ENCODE assay signal across 20 cellular contexts in genomic region chr9:135714242-135715055, GRCh38. TPM values are rescaled to one million over a fixed set of nuclear protein-coding genes. Genes with fewer than 3 reads are reported as not detected.
DNase-seq lines count a peak whose midpoint lies in the region; ATAC-seq and TF ChIP-seq lines count a peak whose summit lies in the region.
"Had no signal": no experiment of that assay in that cellular context is flagged by ENCODE, and none has a peak within 500 bp of the region (broad histone marks: within the 10 kb centered on the region; RNA-seq: fewer than 3 reads in every experiment).

No MANE protein-coding gene starts in this region.

- no peak overlapping the region for H3K27ac ChIP-seq in neuronal stem cell (replicated peaks; ENCODE audit: low read length)
- H3K27ac ChIP-seq in CD8-positive, alpha-beta T cell (ENCODE audit: low read depth, low read length), result no peak overlapping the region
- H3K27ac ChIP-seq: breast epithelium had no signal

- H3K4me3 Mint-ChIP-seq in glutamatergic neuron (ENCODE audit: unreplicated experiment), result peak overlapping the region; percentile 80
- no peak overlapping the region for H3K4me3 Mint-ChIP-seq in CD8-positive, alpha-beta T cell
- H3K4me3 Mint-ChIP-seq: activated naive CD4-positive, alpha-beta T cell treated with anti-CD3 and anti-CD28 coated beads for 36 hours; CD4-positive, alpha-beta T cell; T-helper 1 cell treated with Interleukin-12 subunit alpha and Interleukin-12 subunit beta and Interleukin-4 antibody, amounts not matched to agents 30 μg/mL and 1 μg/mL, for 36 hours had no signal

- ATAC-seq in GM21786 (IDR thresholded peaks at IDR 0.05; ENCODE audit: unreplicated experiment) (no peak), GM21576 (IDR thresholded peaks at IDR 0.05; ENCODE audit: unreplicated experiment) (no peak)
- ATAC-seq in CD8-positive, alpha-beta T cell, result no peak

- no peak overlapping the region for H2AK5ac ChIP-seq in neuronal stem cell (ENCODE audit: low read depth, low read length)

- H3K18ac ChIP-seq in neuronal stem cell (ENCODE audit: low read length), result no peak overlapping the region

- TF ChIP-seq RAD21 in Ishikawa (IDR thresholded peaks at IDR 0.05; ENCODE audit: low read depth), result no peak

- no peak for TF ChIP-seq CTCF in glutamatergic neuron (IDR thresholded peaks at IDR 0.05; ENCODE audit: partially characterized antibody, unreplicated experiment)
- no peak for TF ChIP-seq CTCF in CD8-positive, alpha-beta T cell (IDR thresholded peaks at IDR 0.05)

- WGBS in neuronal stem cell (ENCODE audit: extremely low coverage in 2 of 2, insufficient read length in 2 of 2, insufficient replicate concordance in 1 of 2), 2 donors, result no CpG with 5 or more reads among the region's 103 CpGs

- intact Hi-C loops in CD8-positive, alpha-beta T cell (cut with DNase I, micrococcal nuclease), result no loop called here

- H3K27me3 Mint-ChIP-seq in glutamatergic neuron (ENCODE audit: unreplicated experiment), result peaks cover 5% of the 10 kb centered on the region
- H3K27me3 Mint-ChIP-seq in CD8-positive, alpha-beta T cell (ENCODE audit: low read depth), result peaks cover 32% of the 10 kb centered on the region

- H2BK15ac ChIP-seq in neuronal stem cell (ENCODE audit: low read length), result no peak overlapping the region

- CTCF ChIA-PET in CD8-positive, alpha-beta T cell (lab: Charles Lee), result no interaction called here

- H4K8ac ChIP-seq in neuronal stem cell (ENCODE audit: low read depth, low read length), result no peak overlapping the region

- no peak overlapping the region for H3K27ac Mint-ChIP-seq in glutamatergic neuron (ENCODE audit: unreplicated experiment)
- H3K27ac Mint-ChIP-seq in CD8-positive, alpha-beta T cell, result no peak overlapping the region
- H3K27ac Mint-ChIP-seq: activated naive CD4-positive, alpha-beta T cell treated with anti-CD3 and anti-CD28 coated beads for 36 hours; CD4-positive, alpha-beta T cell; T-helper 1 cell treated with Interleukin-12 subunit alpha and Interleukin-12 subunit beta and Interleukin-4 antibody, amounts not matched to agents 30 μg/mL and 1 μg/mL, for 36 hours had no signal

- no peaks in the 10 kb centered on the region for H3K9me3 ChIP-seq in neuronal stem cell (replicated peaks in 1 of 2; ENCODE audit: control insufficient read depth in 2 of 2, insufficient read depth in 1 of 2, low read depth in 1 of 2, low read length in 2 of 2)
- H3K9me3 ChIP-seq in CD8-positive, alpha-beta T cell (ENCODE audit: low read length), result no peaks in the 10 kb centered on the region
- H3K9me3 ChIP-seq: breast epithelium had no signal

- no peak overlapping the region for H3K23ac ChIP-seq in neuronal stem cell (ENCODE audit: low read depth, low read length, poor library complexity)

- H2BK120ac ChIP-seq in neuronal stem cell (ENCODE audit: low read depth, low read length), result no peak overlapping the region

- no peak overlapping the region for H3K14ac ChIP-seq in neuronal stem cell (ENCODE audit: low read length)

- peak; percentile 14 for DNase-seq in DMS79 treated with DMSO at 0.1 percent for 48 hours (lab: John Stamatoyannopoulos, UW)
- DNase-seq in DMS79 (lab: John Stamatoyannopoulos, UW), result no peak
- no peak for DNase-seq in glutamatergic neuron
- DNase-seq in neuronal stem cell (ENCODE audit: low spot score), result peak; percentile 65
- DNase-seq in CD8-positive, alpha-beta T cell, result no peak
- DNase-seq: activated CD4-positive, CD25-positive, alpha-beta regulatory T cell treated with anti-CD3 and anti-CD28 coated beads, Interleukin-2, amount 50 U/mL, for 72 hours; activated naive CD4-positive, alpha-beta T cell treated with anti-CD3 and anti-CD28 coated beads for 36 hours; CD4-positive, alpha-beta T cell; foreskin fibroblast; NK-92 treated with Interleukin-12 subunit alpha and Interleukin-12 subunit beta, amount 100 ng/mL, for 24 hours had no signal

- no peaks in the 10 kb centered on the region for H3K36me3 ChIP-seq in neuronal stem cell (replicated peaks in 1 of 2; ENCODE audit: control insufficient read depth in 2 of 2, insufficient read depth in 2 of 2, low read length in 2 of 2)
- H3K36me3 ChIP-seq in CD8-positive, alpha-beta T cell (ENCODE audit: insufficient read depth, low read length), result no peaks in the 10 kb centered on the region
- H3K36me3 ChIP-seq: breast epithelium had no signal

- H3K36me3 Mint-ChIP-seq in glutamatergic neuron (ENCODE audit: unreplicated experiment), result no peaks in the 10 kb centered on the region
- H3K36me3 Mint-ChIP-seq in CD8-positive, alpha-beta T cell, result no peaks in the 10 kb centered on the region

- peak overlapping the region in 1 of 2 donors; percentile 69 for H3K4me3 ChIP-seq in neuronal stem cell (ENCODE audit: low read length in 2 of 2)
- H3K4me3 ChIP-seq in CD8-positive, alpha-beta T cell (ENCODE audit: low read depth, low read length), result no peak overlapping the region

- peaks cover 1% of the 10 kb centered on the region for H3K79me1 ChIP-seq in neuronal stem cell (ENCODE audit: low read depth, low read length)

- no peak overlapping the region for H2AFZ ChIP-seq in neuronal stem cell (ENCODE audit: low read length)

- peaks cover 3 to 94% (median 34%) of the 10 kb centered on the region in 3 experiments for H3K27me3 ChIP-seq in neuronal stem cell (ENCODE audit: control insufficient read depth in 3 of 3, insufficient read depth in 3 of 3, low read depth in 1 of 3, low read length in 3 of 3)
- no peaks in the 10 kb centered on the region for H3K27me3 ChIP-seq in CD8-positive, alpha-beta T cell (ENCODE audit: insufficient read depth, low read length)

- TF ChIP-seq EP300 in Ishikawa (IDR thresholded peaks at IDR 0.05; ENCODE audit: borderline replicate concordance), result no peak

- POLR2A ChIA-PET in CD8-positive, alpha-beta T cell (lab: Charles Lee), result no interaction called here

- H3K4ac ChIP-seq in neuronal stem cell (ENCODE audit: low read length), result no peak overlapping the region

- H3K4me1 ChIP-seq in neuronal stem cell (ENCODE audit: control insufficient read depth in 2 of 2, insufficient read depth in 1 of 2, low read depth in 1 of 2, low read length in 2 of 2), result no peaks in the 10 kb centered on the region
- H3K4me1 ChIP-seq in CD8-positive, alpha-beta T cell (ENCODE audit: insufficient read depth, low read length), result peaks cover 4% of the 10 kb centered on the region
- H3K4me1 ChIP-seq: breast epithelium had no signal

- H2BK12ac ChIP-seq in neuronal stem cell (ENCODE audit: low read length), result no peak overlapping the region

- peaks cover 5% of the 10 kb centered on the region for H3K9me3 Mint-ChIP-seq in glutamatergic neuron (ENCODE audit: unreplicated experiment)
- H3K9me3 Mint-ChIP-seq in CD8-positive, alpha-beta T cell, result no peaks in the 10 kb centered on the region
- H3K9me3 Mint-ChIP-seq: activated naive CD4-positive, alpha-beta T cell treated with anti-CD3 and anti-CD28 coated beads for 36 hours; CD4-positive, alpha-beta T cell; T-helper 1 cell treated with Interleukin-12 subunit alpha and Interleukin-12 subunit beta and Interleukin-4 antibody, amounts not matched to agents 30 μg/mL and 1 μg/mL, for 36 hours had no signal

- H3K4me2 ChIP-seq in neuronal stem cell (ENCODE audit: insufficient read depth, low read length, poor library complexity, severe bottlenecking), result peak overlapping the region; percentile 94

- H2BK5ac ChIP-seq in neuronal stem cell (ENCODE audit: low read length), result no peak overlapping the region

- H4K91ac ChIP-seq in neuronal stem cell (ENCODE audit: low read depth, low read length, poor library complexity), result no peak overlapping the region

- peak overlapping the region; percentile 81 for H3K9ac ChIP-seq in neuronal stem cell (ENCODE audit: low read depth, low read length, poor library complexity)

- peaks cover 6% of the 10 kb centered on the region for H3K4me1 Mint-ChIP-seq in glutamatergic neuron (ENCODE audit: low read depth, unreplicated experiment)
- peaks cover 3% of the 10 kb centered on the region for H3K4me1 Mint-ChIP-seq in CD8-positive, alpha-beta T cell (ENCODE audit: low read depth)

TF ChIP-seq in Ishikawa, 13 proteins besides CTCF, POLR2A, EP300 and RAD21:
- TF ChIP-seq YY1 (IDR thresholded peaks at IDR 0.05; ENCODE audit: low read depth) (no peak), ZBTB7A (IDR thresholded peaks at IDR 0.05; ENCODE audit: low read depth) (peak; percentile 81)
- TF ChIP-seq, protein P1, sequence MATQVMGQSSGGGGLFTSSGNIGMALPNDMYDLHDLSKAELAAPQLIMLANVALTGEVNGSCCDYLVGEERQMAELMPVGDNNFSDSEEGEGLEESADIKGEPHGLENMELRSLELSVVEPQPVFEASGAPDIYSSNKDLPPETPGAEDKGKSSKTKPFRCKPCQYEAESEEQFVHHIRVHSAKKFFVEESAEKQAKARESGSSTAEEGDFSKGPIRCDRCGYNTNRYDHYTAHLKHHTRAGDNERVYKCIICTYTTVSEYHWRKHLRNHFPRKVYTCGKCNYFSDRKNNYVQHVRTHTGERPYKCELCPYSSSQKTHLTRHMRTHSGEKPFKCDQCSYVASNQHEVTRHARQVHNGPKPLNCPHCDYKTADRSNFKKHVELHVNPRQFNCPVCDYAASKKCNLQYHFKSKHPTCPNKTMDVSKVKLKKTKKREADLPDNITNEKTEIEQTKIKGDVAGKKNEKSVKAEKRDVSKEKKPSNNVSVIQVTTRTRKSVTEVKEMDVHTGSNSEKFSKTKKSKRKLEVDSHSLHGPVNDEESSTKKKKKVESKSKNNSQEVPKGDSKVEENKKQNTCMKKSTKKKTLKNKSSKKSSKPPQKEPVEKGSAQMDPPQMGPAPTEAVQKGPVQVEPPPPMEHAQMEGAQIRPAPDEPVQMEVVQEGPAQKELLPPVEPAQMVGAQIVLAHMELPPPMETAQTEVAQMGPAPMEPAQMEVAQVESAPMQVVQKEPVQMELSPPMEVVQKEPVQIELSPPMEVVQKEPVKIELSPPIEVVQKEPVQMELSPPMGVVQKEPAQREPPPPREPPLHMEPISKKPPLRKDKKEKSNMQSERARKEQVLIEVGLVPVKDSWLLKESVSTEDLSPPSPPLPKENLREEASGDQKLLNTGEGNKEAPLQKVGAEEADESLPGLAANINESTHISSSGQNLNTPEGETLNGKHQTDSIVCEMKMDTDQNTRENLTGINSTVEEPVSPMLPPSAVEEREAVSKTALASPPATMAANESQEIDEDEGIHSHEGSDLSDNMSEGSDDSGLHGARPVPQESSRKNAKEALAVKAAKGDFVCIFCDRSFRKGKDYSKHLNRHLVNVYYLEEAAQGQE (IDR thresholded peaks at IDR 0.05; ENCODE audit: low read depth), result peak; percentile 93

RNA-seq across cellular contexts. Expression of gene KCNT1, which starts 12.5 kb away (rescaled TPM):
- 0.76 TPM for total RNA-seq in glutamatergic neuron (ENCODE audit: unreplicated experiment)
- 0.10 TPM for polyA plus RNA-seq in neuronal stem cell (2013, experiment 1 of 2)
- 0.07 TPM for polyA plus RNA-seq in neuronal stem cell (2013, experiment 2 of 2)
- not detected for total RNA-seq in CD8-positive, alpha-beta T cell
- total RNA-seq: A172; activated naive CD4-positive, alpha-beta T cell treated with anti-CD3 and anti-CD28 coated beads for 36 hours; breast epithelium; G401 had no signal
- polyA plus RNA-seq: keratinocyte had no signal

RNA-seq across cellular contexts. Expression of gene SOHLH1, which starts 15.2 kb away (rescaled TPM):
- not detected for total RNA-seq in glutamatergic neuron (ENCODE audit: unreplicated experiment)
- not detected for polyA plus RNA-seq in neuronal stem cell (2013, experiment 1 of 2)
- not detected for polyA plus RNA-seq in neuronal stem cell (2013, experiment 2 of 2)
- total RNA-seq in CD8-positive, alpha-beta T cell, result not detected
- total RNA-seq: A172; activated naive CD4-positive, alpha-beta T cell treated with anti-CD3 and anti-CD28 coated beads for 36 hours; breast epithelium; CD4-positive, alpha-beta T cell; G401; posterior vena cava; subcutaneous adipose tissue had no signal
- polyA plus RNA-seq: keratinocyte had no signal

RNA-seq across cellular contexts. Expression of gene LCN9, which starts 51.3 kb away (rescaled TPM):
- total RNA-seq in glutamatergic neuron (ENCODE audit: unreplicated experiment), result not detected
- 0.85 TPM for polyA plus RNA-seq in neuronal stem cell (2013, experiment 1 of 2)
- 0.83 TPM for polyA plus RNA-seq in neuronal stem cell (2013, experiment 2 of 2)
- total RNA-seq in CD8-positive, alpha-beta T cell, result not detected
- total RNA-seq: A172; activated naive CD4-positive, alpha-beta T cell treated with anti-CD3 and anti-CD28 coated beads for 36 hours; CD4-positive, alpha-beta T cell; G401; posterior vena cava; subcutaneous adipose tissue had no signal
- polyA plus RNA-seq: keratinocyte had no signal

Comparison
In these comparisons a context has a peak if more than half of its experiments do, and no peak if none do; other contexts are left out.
1. DNase-seq: peak in DMS79 treated with DMSO at 0.1 percent for 48 hours (single experiment) and neuronal stem cell (single experiment); none in DMS79 (single experiment), glutamatergic neuron (single experiment) and CD8-positive, alpha-beta T cell (0 of 7).